In the genomic region with DNA sequence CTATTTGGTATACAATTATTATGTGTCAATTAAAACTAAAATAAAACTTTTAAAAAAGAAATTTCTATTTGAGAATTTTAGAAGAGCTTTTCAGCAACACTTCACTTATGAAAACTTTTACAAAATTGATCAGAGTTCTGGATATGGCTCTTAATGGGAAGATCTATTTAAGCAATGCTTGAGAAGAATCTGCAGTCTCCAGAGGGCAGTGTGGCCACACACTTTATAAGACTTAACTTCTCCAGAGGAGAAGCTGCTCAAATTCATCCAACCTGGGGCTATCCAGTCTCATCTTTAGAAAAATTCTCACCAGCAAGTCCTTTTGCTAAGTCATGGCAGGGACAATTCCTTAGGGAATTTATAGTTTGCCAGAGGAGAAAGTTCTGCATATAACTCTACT, we compare ENCODE assay signal across 9 cellular contexts. TPM values are rescaled to one million over a fixed set of nuclear protein-coding genes. Genes with fewer than 3 reads are reported as not detected.
A peak's percentile ranks its signal among the peaks of the same experiment; 100 is the strongest.
DNase-seq lines count a peak whose midpoint lies in the region; ATAC-seq, FAIRE-seq and TF ChIP-seq lines count a peak whose summit lies in the region.
"Had no signal": no experiment of that assay in that cellular context is flagged by ENCODE, and none has a peak within 500 bp of the region (broad histone marks: within the 10 kb centered on the region; RNA-seq: fewer than 3 reads in every experiment).

No MANE protein-coding gene starts in this region.

- H3K27me3 ChIP-seq in GM23338 (ENCODE audit: insufficient read depth) = no peaks in the 10 kb centered on the region

- no peak for ATAC-seq in GM23338
- ATAC-seq in SK-N-SH treated with all-trans-retinoic acid at 6 μM for 48 hours = peak; percentile 72
- ATAC-seq in GM21360 (IDR thresholded peaks at IDR 0.05; ENCODE audit: unreplicated experiment) = no peak
- no peak for ATAC-seq in HG03469 (IDR thresholded peaks at IDR 0.05; ENCODE audit: unreplicated experiment)
- ATAC-seq in stimulated activated effector memory CD8-positive, alpha-beta T cell treated with anti-CD3 and anti-CD28 coated beads, Interleukin-12 subunit alpha, Interleukin-12 subunit beta, amount 100 ng/mL, for 72 hours = no peak
- ATAC-seq in stimulated activated naive B cell treated with anti-CD40 and anti-IgM and Interleukin-4, amounts not matched to agents 10 μg/mL and 1 μg/mL and 100 μg/mL, for 72 hours (replicated peaks) = no peak

- H3F3A ChIP-seq in GM23338 (replicated peaks; ENCODE audit: low read depth) = no peaks in the 10 kb centered on the region

- peak; percentile 23 for FAIRE-seq in frontal cortex (lab: Jason Lieb, UNC)

- H3K79me2 ChIP-seq in GM23338 (replicated peaks; ENCODE audit: insufficient read depth) = no peaks in the 10 kb centered on the region

- peaks cover 8% of the 10 kb centered on the region for H3K4me1 ChIP-seq in GM23338 (ENCODE audit: insufficient read depth)

- peak; percentile 47 to 61 for TF ChIP-seq CTCF in GM23338 (conservative IDR thresholded peaks at IDR 0.05; ENCODE audit: low read depth in 2 of 2)

- no peak overlapping the region for H2AFZ ChIP-seq in GM23338

- no peaks in the 10 kb centered on the region for H3K36me3 Mint-ChIP-seq in GM23338 (ENCODE audit: low read depth)
- H3K36me3 Mint-ChIP-seq in stimulated activated effector memory CD8-positive, alpha-beta T cell treated with anti-CD3 and anti-CD28 coated beads, Interleukin-12 subunit alpha, Interleukin-12 subunit beta, amount 100 ng/mL, for 72 hours = peaks cover 42% of the 10 kb centered on the region
- H3K36me3 Mint-ChIP-seq in stimulated activated naive B cell treated with anti-CD40 and anti-IgM and Interleukin-4, amounts not matched to agents 10 μg/mL and 1 μg/mL and 100 μg/mL, for 72 hours = peaks cover 7 to 8% of the 10 kb centered on the region in 2 donors

- H3K9me3 Mint-ChIP-seq in GM23338 = no peaks in the 10 kb centered on the region
- H3K9me3 Mint-ChIP-seq in stimulated activated effector memory CD8-positive, alpha-beta T cell treated with anti-CD3 and anti-CD28 coated beads, Interleukin-12 subunit alpha, Interleukin-12 subunit beta, amount 100 ng/mL, for 72 hours = no peaks in the 10 kb centered on the region
- H3K9me3 Mint-ChIP-seq in stimulated activated naive B cell treated with anti-CD40 and anti-IgM and Interleukin-4, amounts not matched to agents 10 μg/mL and 1 μg/mL and 100 μg/mL, for 72 hours = no peaks in the 10 kb centered on the region

- H4K20me1 ChIP-seq in GM23338 (replicated peaks; ENCODE audit: insufficient read depth) = no peaks in the 10 kb centered on the region

- no peak overlapping the region for H3K4me3 Mint-ChIP-seq in GM23338
- H3K4me3 Mint-ChIP-seq in stimulated activated effector memory CD8-positive, alpha-beta T cell treated with anti-CD3 and anti-CD28 coated beads, Interleukin-12 subunit alpha, Interleukin-12 subunit beta, amount 100 ng/mL, for 72 hours = no peak overlapping the region
- H3K4me3 Mint-ChIP-seq in stimulated activated naive B cell treated with anti-CD40 and anti-IgM and Interleukin-4, amounts not matched to agents 10 μg/mL and 1 μg/mL and 100 μg/mL, for 72 hours = no peak overlapping the region

- H3K4me1 Mint-ChIP-seq in GM23338 = peaks cover 17% of the 10 kb centered on the region
- H3K4me1 Mint-ChIP-seq in stimulated activated effector memory CD8-positive, alpha-beta T cell treated with anti-CD3 and anti-CD28 coated beads, Interleukin-12 subunit alpha, Interleukin-12 subunit beta, amount 100 ng/mL, for 72 hours = no peaks in the 10 kb centered on the region
- H3K4me1 Mint-ChIP-seq in stimulated activated naive B cell treated with anti-CD40 and anti-IgM and Interleukin-4, amounts not matched to agents 10 μg/mL and 1 μg/mL and 100 μg/mL, for 72 hours = peaks cover 2 to 6% of the 10 kb centered on the region in 2 donors

- DNase-seq in AML-193 (lab: John Stamatoyannopoulos, UW) (peak; percentile 33 to 36), GM23338 (ENCODE audit: low spot score) (peak; percentile 47), frontal cortex (ENCODE audit: low spot score in 2 of 2) (no peak)
- no peak for DNase-seq in stimulated activated effector memory CD8-positive, alpha-beta T cell treated with anti-CD3 and anti-CD28 coated beads, Interleukin-12 subunit alpha, Interleukin-12 subunit beta, amount 100 ng/mL, for 72 hours (ENCODE audit: low spot score in 2 of 2)
- no peak for DNase-seq in stimulated activated naive B cell treated with anti-CD40 and anti-IgM and Interleukin-4, amounts not matched to agents 10 μg/mL and 1 μg/mL and 100 μg/mL, for 72 hours
- DNase-seq: activated gamma-delta T cell treated with Interleukin-2 at 50 U/mL for 16 hours had no signal

- no peak overlapping the region for H3K4me2 ChIP-seq in GM23338

- no peaks in the 10 kb centered on the region for H3K9me2 ChIP-seq in GM23338 (ENCODE audit: insufficient read depth)

- peaks cover 4% of the 10 kb centered on the region for H3K27me3 Mint-ChIP-seq in GM23338 (ENCODE audit: insufficient read depth, low read depth, poor library complexity)
- no peaks in the 10 kb centered on the region for H3K27me3 Mint-ChIP-seq in stimulated activated naive B cell treated with anti-CD40 and anti-IgM and Interleukin-4, amounts not matched to agents 10 μg/mL and 1 μg/mL and 100 μg/mL, for 72 hours

- H3K4me3 ChIP-seq in GM23338 = no peak overlapping the region

- H3K27ac ChIP-seq in GM23338 (ENCODE audit: low read depth) = no peak overlapping the region

- no peaks in the 10 kb centered on the region for H3K36me3 ChIP-seq in GM23338 (ENCODE audit: insufficient read depth)

- H3K27ac Mint-ChIP-seq in GM23338 = no peak overlapping the region
- no peak overlapping the region for H3K27ac Mint-ChIP-seq in stimulated activated effector memory CD8-positive, alpha-beta T cell treated with anti-CD3 and anti-CD28 coated beads, Interleukin-12 subunit alpha, Interleukin-12 subunit beta, amount 100 ng/mL, for 72 hours
- no peak overlapping the region for H3K27ac Mint-ChIP-seq in stimulated activated naive B cell treated with anti-CD40 and anti-IgM and Interleukin-4, amounts not matched to agents 10 μg/mL and 1 μg/mL and 100 μg/mL, for 72 hours

TF ChIP-seq in GM23338, 12 proteins besides CTCF, POLR2A, EP300 and RAD21 (continues in another document):
- no peak for TF ChIP-seq CREB1 (CRISPR knock-in tag; IDR thresholded peaks at IDR 0.05; ENCODE audit: low read depth)
- no peak for TF ChIP-seq JUNB (IDR thresholded peaks at IDR 0.05; ENCODE audit: unreplicated experiment)
- TF ChIP-seq ZNF331 (CRISPR knock-in tag; IDR thresholded peaks at IDR 0.05; ENCODE audit: low read depth) = no peak
- TF ChIP-seq EZH2 (IDR thresholded peaks at IDR 0.05; ENCODE audit: low read depth, unreplicated experiment) = no peak
- no peak for TF ChIP-seq ZNF114 (CRISPR knock-in tag; IDR thresholded peaks at IDR 0.05)

TF ChIP-seq in SK-N-SH treated with all-trans-retinoic acid at 6 μM for 48 hours, 23 proteins besides CTCF, POLR2A, EP300 and RAD21 (continues in another document):
- no peak for TF ChIP-seq RARB (CRISPR knock-in tag; IDR thresholded peaks at IDR 0.05)
- TF ChIP-seq BACH2 (CRISPR knock-in tag; IDR thresholded peaks at IDR 0.05; ENCODE audit: borderline replicate concordance) = no peak
- no peak for TF ChIP-seq GLIS3 (CRISPR knock-in tag; IDR thresholded peaks at IDR 0.05)
- TF ChIP-seq, protein P1, sequence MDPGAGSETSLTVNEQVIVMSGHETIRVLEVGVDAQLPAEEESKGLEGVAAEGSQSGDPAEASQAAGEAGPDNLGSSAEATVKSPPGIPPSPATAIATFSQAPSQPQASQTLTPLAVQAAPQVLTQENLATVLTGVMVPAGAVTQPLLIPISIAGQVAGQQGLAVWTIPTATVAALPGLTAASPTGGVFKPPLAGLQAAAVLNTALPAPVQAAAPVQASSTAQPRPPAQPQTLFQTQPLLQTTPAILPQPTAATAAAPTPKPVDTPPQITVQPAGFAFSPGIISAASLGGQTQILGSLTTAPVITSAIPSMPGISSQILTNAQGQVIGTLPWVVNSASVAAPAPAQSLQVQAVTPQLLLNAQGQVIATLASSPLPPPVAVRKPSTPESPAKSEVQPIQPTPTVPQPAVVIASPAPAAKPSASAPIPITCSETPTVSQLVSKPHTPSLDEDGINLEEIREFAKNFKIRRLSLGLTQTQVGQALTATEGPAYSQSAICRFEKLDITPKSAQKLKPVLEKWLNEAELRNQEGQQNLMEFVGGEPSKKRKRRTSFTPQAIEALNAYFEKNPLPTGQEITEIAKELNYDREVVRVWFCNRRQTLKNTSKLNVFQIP (CRISPR knock-in tag; IDR thresholded peaks at IDR 0.05; ENCODE audit: borderline replicate concordance, low read depth) = no peak
- no peak for TF ChIP-seq ZFP30 (CRISPR knock-in tag; IDR thresholded peaks at IDR 0.05)
- no peak for TF ChIP-seq ARNTL (CRISPR knock-in tag; IDR thresholded peaks at IDR 0.05; ENCODE audit: borderline replicate concordance, low read depth)
- TF ChIP-seq, protein P2, sequence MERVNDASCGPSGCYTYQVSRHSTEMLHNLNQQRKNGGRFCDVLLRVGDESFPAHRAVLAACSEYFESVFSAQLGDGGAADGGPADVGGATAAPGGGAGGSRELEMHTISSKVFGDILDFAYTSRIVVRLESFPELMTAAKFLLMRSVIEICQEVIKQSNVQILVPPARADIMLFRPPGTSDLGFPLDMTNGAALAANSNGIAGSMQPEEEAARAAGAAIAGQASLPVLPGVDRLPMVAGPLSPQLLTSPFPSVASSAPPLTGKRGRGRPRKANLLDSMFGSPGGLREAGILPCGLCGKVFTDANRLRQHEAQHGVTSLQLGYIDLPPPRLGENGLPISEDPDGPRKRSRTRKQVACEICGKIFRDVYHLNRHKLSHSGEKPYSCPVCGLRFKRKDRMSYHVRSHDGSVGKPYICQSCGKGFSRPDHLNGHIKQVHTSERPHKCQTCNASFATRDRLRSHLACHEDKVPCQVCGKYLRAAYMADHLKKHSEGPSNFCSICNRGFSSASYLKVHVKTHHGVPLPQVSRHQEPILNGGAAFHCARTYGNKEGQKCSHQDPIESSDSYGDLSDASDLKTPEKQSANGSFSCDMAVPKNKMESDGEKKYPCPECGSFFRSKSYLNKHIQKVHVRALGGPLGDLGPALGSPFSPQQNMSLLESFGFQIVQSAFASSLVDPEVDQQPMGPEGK (CRISPR knock-in tag; IDR thresholded peaks at IDR 0.05; ENCODE audit: borderline replicate concordance) = no peak
- TF ChIP-seq ISL1 (CRISPR knock-in tag; IDR thresholded peaks at IDR 0.05) = no peak
- TF ChIP-seq CSDC2 (CRISPR knock-in tag; IDR thresholded peaks at IDR 0.05) = no peak

RNA-seq across cellular contexts. Expression of a gene that starts 25.2 kb away (rescaled TPM):
- total RNA-seq in GM23338 (2014; rRNA removed; shearing (Covaris generic)) = 58.5 and 65.1 TPM in 2 replicates
- 8.6 and 10.6 TPM in 2 replicates for polyA plus RNA-seq in GM23338 (2016; fragmentation: Nextera tagmentation; extraction: Ambion mirVana)
- total RNA-seq in frontal cortex = 12.2 TPM

RNA-seq across cellular contexts. Expression of a gene that starts 50.0 kb away (rescaled TPM):
- 6.8 and 9.7 TPM in 2 replicates for total RNA-seq in GM23338 (2014; rRNA removed; shearing (Covaris generic))
- 1.7 and 1.8 TPM in 2 replicates for polyA plus RNA-seq in GM23338 (2016; fragmentation: Nextera tagmentation; extraction: Ambion mirVana)
- 94.6 TPM for total RNA-seq in frontal cortex

Comparison
In these comparisons a context has a peak if more than half of its experiments do, and no peak if none do; other contexts are left out.
1. DNase-seq: peak in AML-193 (2 of 2) and GM23338 (single experiment); none in frontal cortex (0 of 2), stimulated activated effector memory CD8-positive, alpha-beta T cell treated with anti-CD3 and anti-CD28 coated beads, Interleukin-12 subunit alpha, Interleukin-12 subunit beta, amount 100 ng/mL, for 72 hours (0 of 2) and stimulated activated naive B cell treated with anti-CD40 and anti-IgM and Interleukin-4, amounts not matched to agents 10 μg/mL and 1 μg/mL and 100 μg/mL, for 72 hours (single experiment).